15 cellular contexts compared by ENCODE assay signal in the genomic region with DNA sequence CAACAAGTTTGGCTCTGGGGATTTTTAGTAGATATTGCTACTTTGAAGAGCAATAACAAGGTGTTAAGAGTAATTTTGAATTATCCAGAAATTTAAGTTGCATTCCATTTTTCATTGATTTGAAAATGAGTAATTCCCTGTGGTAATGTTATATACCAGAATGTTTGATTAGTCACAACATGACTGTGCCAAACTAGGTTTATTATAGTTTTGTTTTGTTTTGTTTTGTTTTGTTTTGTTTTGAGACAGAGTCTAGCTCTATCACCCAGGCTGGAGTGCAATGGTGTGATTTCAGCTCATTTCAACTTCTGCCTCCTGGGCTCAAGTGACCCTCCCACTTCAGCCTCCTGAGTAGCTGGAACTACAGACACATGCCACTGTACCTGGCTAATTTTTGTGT. TPM values are rescaled to one million over a fixed set of nuclear protein-coding genes. Genes with fewer than 3 reads are reported as not detected.
DNase-seq lines count a peak whose midpoint lies in the region; ATAC-seq and TF ChIP-seq lines count a peak whose summit lies in the region.
"Had no signal": no experiment of that assay in that cellular context is flagged by ENCODE, and none has a peak within 500 bp of the region (broad histone marks: within the 10 kb centered on the region; RNA-seq: fewer than 3 reads in every experiment).

No MANE protein-coding gene starts in this region.

- no peak overlapping the region for H3K4me3 Mint-ChIP-seq in MCF 10A (ENCODE audit: unreplicated experiment)
- H3K4me3 Mint-ChIP-seq in stimulated activated effector memory CD8-positive, alpha-beta T cell treated with anti-CD3 and anti-CD28 coated beads, Interleukin-12 subunit alpha, Interleukin-12 subunit beta, amount 100 ng/mL, for 72 hours = no peak overlapping the region
- H3K4me3 Mint-ChIP-seq: IgD-negative memory B cell had no signal

- H3K9me3 ChIP-seq in breast epithelium (no peaks in the 10 kb centered on the region), PC-3 (ENCODE audit: low read length) (no peaks in the 10 kb centered on the region), psoas muscle (no peaks in the 10 kb centered on the region)
- H3K9me3 ChIP-seq: Peyer's patch, SK-N-SH had no signal

- H3K4me3 ChIP-seq in breast epithelium (no peak overlapping the region), PC-3 (ENCODE audit: low read length) (no peak overlapping the region), epithelial cell of esophagus (ENCODE audit: low read length) (no peak overlapping the region), psoas muscle (no peak overlapping the region)
- H3K4me3 ChIP-seq: Peyer's patch had no signal

- no peaks in the 10 kb centered on the region for H3K9me2 ChIP-seq in PC-3 (replicated peaks; ENCODE audit: low read length)
- H3K9me2 ChIP-seq: SK-N-SH had no signal

- intact Hi-C loops in MCF 10A (cut with micrococcal nuclease) = no loop called here
- intact Hi-C loops in breast epithelium (cut with DNase I; ENCODE audit: low total_unique reads) = no loop called here
- intact Hi-C loops in PC-3 (cut with micrococcal nuclease) = no loop called here
- intact Hi-C loops in psoas muscle (cut with DNase I) = no loop called here

- TF ChIP-seq CTCF in MCF 10A (IDR thresholded peaks at IDR 0.05; ENCODE audit: unreplicated experiment) (no peak), breast epithelium (IDR thresholded peaks at IDR 0.05) (no peak), PC-3 (conservative IDR thresholded peaks at IDR 0.05; ENCODE audit: low read depth, low read length) (no peak), epithelial cell of esophagus (IDR thresholded peaks at IDR 0.05; ENCODE audit: insufficient read depth, low read depth, low read length, missing control alignments) (no peak), psoas muscle (IDR thresholded peaks at IDR 0.05) (no peak)

- no peaks in the 10 kb centered on the region for H4K20me1 ChIP-seq in PC-3 (ENCODE audit: low read length)

- TF ChIP-seq POLR2A in breast epithelium (IDR thresholded peaks at IDR 0.05) = no peak

- H2AFZ ChIP-seq in PC-3 (ENCODE audit: low read length) = no peak overlapping the region

- H3F3A ChIP-seq in PC-3 (ENCODE audit: low read length, unreplicated experiment) = no peaks in the 10 kb centered on the region

- H3K27me3 Mint-ChIP-seq in MCF 10A (ENCODE audit: insufficient read depth, unreplicated experiment) = no peaks in the 10 kb centered on the region
- H3K27me3 Mint-ChIP-seq: IgD-negative memory B cell had no signal

- BruUV-seq in MCF 10A (replicated peaks; lab: Mats Ljungman, UMichigan) = no TSS peak
- no TSS peak for BruUV-seq in PC-3 (replicated peaks; lab: Mats Ljungman, UMichigan)

- H3K4me1 ChIP-seq in breast epithelium (no peaks in the 10 kb centered on the region), PC-3 (ENCODE audit: insufficient read depth, low read length) (peaks cover 6% of the 10 kb centered on the region), psoas muscle (no peaks in the 10 kb centered on the region)
- H3K4me1 ChIP-seq: Peyer's patch had no signal

- H3K27ac ChIP-seq in breast epithelium (no peak overlapping the region), PC-3 (ENCODE audit: low read length) (no peak overlapping the region; the same call in 1 of the 2 replicates), psoas muscle (no peak overlapping the region)
- H3K27ac ChIP-seq: C4-2B, Peyer's patch had no signal

- no peak overlapping the region for H3K4me2 ChIP-seq in PC-3 (ENCODE audit: low read length)
- H3K4me2 ChIP-seq: SK-N-SH had no signal

- DNase-seq in MCF 10A (ENCODE audit: unreplicated experiment) (peak; percentile 5), breast epithelium (ENCODE audit: low spot score in 2 of 2) (no peak), PC-3 (peak; percentile 37), epithelial cell of esophagus (ENCODE audit: low read depth) (peak; percentile 31), psoas muscle (no peak), AG08395 (ENCODE audit: low spot score) (no peak), T-helper 1 cell (no peak)
- no peak for DNase-seq in stimulated activated effector memory CD8-positive, alpha-beta T cell treated with anti-CD3 and anti-CD28 coated beads, Interleukin-12 subunit alpha, Interleukin-12 subunit beta, amount 100 ng/mL, for 72 hours (ENCODE audit: low spot score in 2 of 2)
- DNase-seq: NCI-H2081 treated with DMSO at 0.1 percent for 48 hours, NCI-H524 treated with DMSO at 0.1 percent for 48 hours, Peyer's patch, Right ventricle myocardium superior, SK-N-SH had no signal

- H3K27me3 ChIP-seq in breast epithelium (no peaks in the 10 kb centered on the region), PC-3 (ENCODE audit: low read length) (no peaks in the 10 kb centered on the region), psoas muscle (ENCODE audit: insufficient read depth in 3 of 3, low read length in 2 of 3) (no peaks in the 10 kb centered on the region)
- H3K27me3 ChIP-seq: Peyer's patch had no signal

- peaks cover 76% of the 10 kb centered on the region for H3K36me3 Mint-ChIP-seq in MCF 10A (ENCODE audit: insufficient read depth, unreplicated experiment)
- peaks cover 95% of the 10 kb centered on the region for H3K36me3 Mint-ChIP-seq in stimulated activated effector memory CD8-positive, alpha-beta T cell treated with anti-CD3 and anti-CD28 coated beads, Interleukin-12 subunit alpha, Interleukin-12 subunit beta, amount 100 ng/mL, for 72 hours

- CTCF ChIA-PET in MCF 10A (lab: Yijun Ruan, JAX) (interaction anchor here (0.6 to 4.0 kb wide), 2 partner anchors 208 to 342 kb away, joined by 3 to 23 read pairs; no protein-coding TSS in a partner anchor), PC-3 (lab: Charles Lee) (no interaction called here)

- H3K4me1 Mint-ChIP-seq in MCF 10A (ENCODE audit: insufficient read depth, unreplicated experiment) = no peaks in the 10 kb centered on the region
- no peaks in the 10 kb centered on the region for H3K4me1 Mint-ChIP-seq in stimulated activated effector memory CD8-positive, alpha-beta T cell treated with anti-CD3 and anti-CD28 coated beads, Interleukin-12 subunit alpha, Interleukin-12 subunit beta, amount 100 ng/mL, for 72 hours
- H3K4me1 Mint-ChIP-seq: IgD-negative memory B cell had no signal

- no peaks in the 10 kb centered on the region for H3K9me3 Mint-ChIP-seq in MCF 10A (ENCODE audit: unreplicated experiment)
- H3K9me3 Mint-ChIP-seq in stimulated activated effector memory CD8-positive, alpha-beta T cell treated with anti-CD3 and anti-CD28 coated beads, Interleukin-12 subunit alpha, Interleukin-12 subunit beta, amount 100 ng/mL, for 72 hours = no peaks in the 10 kb centered on the region
- H3K9me3 Mint-ChIP-seq: IgD-negative memory B cell had no signal

- H3K79me2 ChIP-seq in PC-3 (ENCODE audit: low read length) = no peaks in the 10 kb centered on the region

- peak; percentile 86 for ATAC-seq in PC-3
- ATAC-seq in stimulated activated effector memory CD8-positive, alpha-beta T cell treated with anti-CD3 and anti-CD28 coated beads, Interleukin-12 subunit alpha, Interleukin-12 subunit beta, amount 100 ng/mL, for 72 hours = peak; percentile 72
- no peak for ATAC-seq in psoas muscle

- H3K36me3 ChIP-seq in breast epithelium = no peaks in the 10 kb centered on the region
- peaks cover 17% of the 10 kb centered on the region; the same call in 1 of the 2 replicates for H3K36me3 ChIP-seq in PC-3 (ENCODE audit: low read depth, low read length)
- peaks cover 2 to 69% of the 10 kb centered on the region in 2 donors for H3K36me3 ChIP-seq in psoas muscle (ENCODE audit: insufficient read depth in 1 of 2, low read depth in 1 of 2)

- POLR2A ChIA-PET in MCF 10A (lab: Yijun Ruan, JAX) (interaction anchor here (0.6 to 1.6 kb wide), 3 partner anchors 11 to 170 kb away, joined by 3 to 6 read pairs (median 4); no protein-coding TSS in a partner anchor), PC-3 (lab: Charles Lee; ENCODE audit: unreplicated experiment) (no interaction called here)

- no peak overlapping the region for H3K27ac Mint-ChIP-seq in MCF 10A (ENCODE audit: low read depth, unreplicated experiment)
- H3K27ac Mint-ChIP-seq in stimulated activated effector memory CD8-positive, alpha-beta T cell treated with anti-CD3 and anti-CD28 coated beads, Interleukin-12 subunit alpha, Interleukin-12 subunit beta, amount 100 ng/mL, for 72 hours = no peak overlapping the region
- H3K27ac Mint-ChIP-seq: IgD-negative memory B cell had no signal

- H3K9ac ChIP-seq in PC-3 (ENCODE audit: low read length) = no peak overlapping the region
- H3K9ac ChIP-seq: SK-N-SH had no signal

RNA-seq across cellular contexts. Expression of a gene that starts 40.7 kb away (rescaled TPM):
- 47.1 and 53.1 TPM in 2 replicates for total RNA-seq in MCF 10A (2022)
- 10 to 100 TPM; 18.4 to 37.9 (median 26.2) TPM for total RNA-seq in breast epithelium
- 42.6 and 46.2 TPM in 2 replicates for total RNA-seq in PC-3 (2014; rRNA removed)
- total RNA-seq in psoas muscle = 10 to 100 TPM; 10.3 to 18.1 (median 12.7) TPM
- 10 to 100 TPM; 10.9 to 15.4 (median 11.7) TPM for polyA plus RNA-seq in psoas muscle

Comparison
In these comparisons a context has a peak if more than half of its experiments do, and no peak if none do; other contexts are left out.
1. DNase-seq: peak in MCF 10A (single experiment), PC-3 (single experiment) and epithelial cell of esophagus (single experiment); none in breast epithelium (0 of 2), stimulated activated effector memory CD8-positive, alpha-beta T cell treated with anti-CD3 and anti-CD28 coated beads, Interleukin-12 subunit alpha, Interleukin-12 subunit beta, amount 100 ng/mL, for 72 hours (0 of 2), psoas muscle (0 of 2), AG08395 (single experiment) and T-helper 1 cell (0 of 5).
2. ATAC-seq: peak in PC-3 (single experiment) and stimulated activated effector memory CD8-positive, alpha-beta T cell treated with anti-CD3 and anti-CD28 coated beads, Interleukin-12 subunit alpha, Interleukin-12 subunit beta, amount 100 ng/mL, for 72 hours (single experiment); none in psoas muscle (0 of 4).